In genomic region chr1:20376880-20377494, GRCh38 we compare ENCODE assay signal across 8 cellular contexts.
DNase-seq lines count a peak whose midpoint lies in the region; ATAC-seq and TF ChIP-seq lines count a peak whose summit lies in the region.

No MANE protein-coding gene starts in this region.

- H3K36me3 ChIP-seq in endocrine pancreas (ENCODE audit: control insufficient read depth, insufficient read depth, low read length): no peaks in the 10 kb centered on the region

- H3K4me3 ChIP-seq in endocrine pancreas (ENCODE audit: control insufficient read depth, insufficient read depth, low read length): no peak overlapping the region

- no peak overlapping the region for H3K27ac Mint-ChIP-seq in activated CD8-positive, alpha-beta T cell treated with anti-CD3 and anti-CD28 coated beads for 36 hours

- DNase-seq in NCI-H1417 (lab: John Stamatoyannopoulos, UW) (peak; percentile 23 to 57 (median 32)), NCI-H1417 treated with DMSO at 0.1 percent for 48 hours (lab: John Stamatoyannopoulos, UW) (no peak), NCI-H2196 (lab: John Stamatoyannopoulos, UW; ENCODE audit: unreplicated experiment) (peak; percentile 57), myocyte (ENCODE audit: low read depth) (peak; percentile 59)
- DNase-seq in activated CD8-positive, alpha-beta T cell treated with anti-CD3 and anti-CD28 coated beads for 36 hours: peak; percentile 73
- DNase-seq in stimulated activated naive CD8-positive, alpha-beta T cell treated with anti-CD3 and anti-CD28 coated beads, Interleukin-15, Interleukin-2, amounts not matched to agents 100 U/mL and 50 U/mL, for 24 hours: peak; percentile 78

- peaks cover 28% of the 10 kb centered on the region for H3K27me3 Mint-ChIP-seq in activated CD8-positive, alpha-beta T cell treated with anti-CD3 and anti-CD28 coated beads for 36 hours

- no peaks in the 10 kb centered on the region for H3K27me3 ChIP-seq in endocrine pancreas (ENCODE audit: control insufficient read depth, insufficient read depth, low read length)

- no peaks in the 10 kb centered on the region for H3K9me3 ChIP-seq in endocrine pancreas (ENCODE audit: control insufficient read depth, low read length)

- POLR2A ChIA-PET in activated CD8-positive, alpha-beta T cell treated with anti-CD3 and anti-CD28 coated beads for 36 hours (lab: Charles Lee): no interaction called here

- no peaks in the 10 kb centered on the region for H3K9me3 Mint-ChIP-seq in activated CD8-positive, alpha-beta T cell treated with anti-CD3 and anti-CD28 coated beads for 36 hours

- H3K4me3 Mint-ChIP-seq in activated CD8-positive, alpha-beta T cell treated with anti-CD3 and anti-CD28 coated beads for 36 hours: no peak overlapping the region

- intact Hi-C loops in activated CD8-positive, alpha-beta T cell treated with anti-CD3 and anti-CD28 coated beads for 36 hours (cut with micrococcal nuclease): loop anchor here (5.0 kb wide), 1 partner anchor 115 kb away; no protein-coding TSS in a partner anchor

- CTCF ChIA-PET in activated CD8-positive, alpha-beta T cell treated with anti-CD3 and anti-CD28 coated beads for 36 hours (lab: Charles Lee): interaction anchor here (0.6 to 2.3 kb wide), 15 partner anchors 11 to 164 kb away, joined by 3 to 14 read pairs (median 4); no protein-coding TSS in a partner anchor

- peak; percentile 92 for ATAC-seq in activated CD8-positive, alpha-beta T cell treated with anti-CD3 and anti-CD28 coated beads for 36 hours
- peak; percentile 73 for ATAC-seq in stimulated activated naive CD8-positive, alpha-beta T cell treated with anti-CD3 and anti-CD28 coated beads, Interleukin-15, Interleukin-2, amounts not matched to agents 100 U/mL and 50 U/mL, for 24 hours
- ATAC-seq in GM18511 (IDR thresholded peaks at IDR 0.05; ENCODE audit: unreplicated experiment): no peak

- peak; percentile 86 for TF ChIP-seq CTCF in activated CD8-positive, alpha-beta T cell treated with anti-CD3 and anti-CD28 coated beads for 36 hours (IDR thresholded peaks at IDR 0.05)

- peak overlapping the region; percentile 3 for H3K9ac ChIP-seq in endocrine pancreas (ENCODE audit: control insufficient read depth, insufficient read depth, low read length)

- H3K4me1 ChIP-seq in endocrine pancreas (ENCODE audit: control insufficient read depth, insufficient read depth, low read length): no peaks in the 10 kb centered on the region

- peaks cover 6% of the 10 kb centered on the region for H3K4me1 Mint-ChIP-seq in activated CD8-positive, alpha-beta T cell treated with anti-CD3 and anti-CD28 coated beads for 36 hours (ENCODE audit: low read depth)

- H3K36me3 Mint-ChIP-seq in activated CD8-positive, alpha-beta T cell treated with anti-CD3 and anti-CD28 coated beads for 36 hours (ENCODE audit: low read depth): no peaks in the 10 kb centered on the region
